In the genomic region with DNA sequence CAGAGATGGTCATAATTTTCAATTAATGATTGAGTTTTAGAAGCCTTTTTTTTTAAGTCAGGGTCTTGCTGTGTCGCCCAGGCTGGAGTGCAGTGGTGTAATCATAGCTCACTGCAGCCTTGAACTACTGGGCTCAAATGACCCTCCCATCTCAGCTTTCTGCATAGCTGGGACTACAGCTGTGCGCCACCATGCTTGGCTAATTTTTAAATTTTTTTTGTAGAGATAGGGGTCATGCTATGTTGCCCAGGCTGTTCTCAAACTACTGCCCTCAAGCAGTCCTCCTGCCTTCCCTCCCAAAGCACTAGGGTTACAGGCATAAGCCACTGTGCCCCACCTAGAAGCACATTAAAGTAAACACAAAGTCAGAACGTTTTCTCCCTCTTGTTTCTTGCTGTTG, we compare ENCODE assay signal across 9 cellular contexts. TPM values are rescaled to one million over a fixed set of nuclear protein-coding genes. Genes with fewer than 3 reads are reported as not detected.
"Had no signal": no experiment of that assay in that cellular context is flagged by ENCODE, and none has a peak within 500 bp of the region (broad histone marks: within the 10 kb centered on the region; RNA-seq: fewer than 3 reads in every experiment).

No MANE protein-coding gene starts in this region.

- FAIRE-seq: H1, H54, K562 had no signal

- H3K4me2 ChIP-seq: GM23338 had no signal

- DNase-seq: H9, HCEC 1CT, IMR-90 had no signal

- H3K4me3 ChIP-seq: GM23338, K562 had no signal

- H2AFZ ChIP-seq: GM23338 had no signal

- ATAC-seq: GM23338, K562 had no signal

- H3K27ac ChIP-seq: HL-60 had no signal

RNA-seq across cellular contexts. Expression of a gene that starts 51.7 kb away (rescaled TPM):
- total RNA-seq: GM23338, H1, H9, HT1080, IMR-90, K562 had no signal
- polyA plus RNA-seq: GM23338, H1, IMR-90, K562 had no signal
